ENCODE assay signal across 11 cellular contexts in the genomic region with DNA sequence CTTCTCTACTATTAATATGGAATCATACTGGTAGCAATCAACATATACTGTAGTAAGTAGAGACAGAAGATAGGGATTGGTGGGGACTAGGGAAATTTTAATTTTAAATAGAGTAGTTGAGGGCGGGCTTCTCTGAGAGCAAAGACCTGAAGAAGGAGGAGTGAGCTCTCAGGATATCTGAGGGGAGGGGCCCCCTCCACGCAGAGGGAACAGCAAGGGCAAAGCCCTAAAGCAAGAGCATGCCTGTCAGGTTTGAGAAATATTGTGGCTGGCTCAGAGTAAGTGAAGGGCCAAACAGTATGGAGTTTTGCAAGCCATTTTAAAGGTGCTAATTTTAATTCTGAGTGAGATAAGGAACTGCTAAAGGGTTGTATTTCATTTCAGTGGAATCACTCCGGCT.
DNase-seq lines count a peak whose midpoint lies in the region; ATAC-seq and TF ChIP-seq lines count a peak whose summit lies in the region.
"Had no signal": no experiment of that assay in that cellular context is flagged by ENCODE, and none has a peak within 500 bp of the region (broad histone marks: within the 10 kb centered on the region; RNA-seq: fewer than 3 reads in every experiment).

No MANE protein-coding gene starts in this region.

- TF ChIP-seq CTCF in H9 (conservative IDR thresholded peaks at IDR 0.05) (no peak), brain (conservative IDR thresholded peaks at IDR 0.05) (no peak), colonic mucosa (IDR thresholded peaks at IDR 0.05) (no peak)

- H3K23ac ChIP-seq in H9 (ENCODE audit: insufficient read length, low read depth, low read length), result no peak overlapping the region

- H3K4ac ChIP-seq in H9 (ENCODE audit: low read depth, low read length), result no peak overlapping the region

- no peak overlapping the region for H3K4me2 ChIP-seq in H9 (ENCODE audit: insufficient read depth, insufficient read length, low read length)

- no peak for DNase-seq in activated naive CD4-positive, alpha-beta T cell treated with anti-CD3 and anti-CD28 coated beads, Interleukin-2, amount 50 U/mL, for 16 hours
- DNase-seq in H9, result no peak
- DNase-seq in natural killer cell treated with Interleukin-12 subunit alpha and Interleukin-12 subunit beta and Interleukin-15 and Interleukin-18, amount 100 ng/mL, for 72 hours (ENCODE audit: low spot score), result no peak
- DNase-seq in NCI-H774 (lab: John Stamatoyannopoulos, UW), result no peak
- DNase-seq in colonic mucosa, result no peak

- H2BK12ac ChIP-seq in H9 (ENCODE audit: insufficient read length, low read depth, low read length), result no peak overlapping the region

- H3K36me3 Mint-ChIP-seq in activated naive CD4-positive, alpha-beta T cell treated with anti-CD3 and anti-CD28 coated beads, Interleukin-2, amount 50 U/mL, for 24 hours, result peaks cover 1% of the 10 kb centered on the region
- H3K36me3 Mint-ChIP-seq in H9 (ENCODE audit: insufficient read depth in 1 of 3, low read depth in 3 of 3) (peaks cover 5 to 30% (median 28%) of the 10 kb centered on the region in 3 experiments; a peak in 6 of 7 replicates), brain (peaks cover 22% of the 10 kb centered on the region)
- H3K36me3 Mint-ChIP-seq in natural killer cell treated with Interleukin-12 subunit alpha and Interleukin-12 subunit beta and Interleukin-15 and Interleukin-18, amount 100 ng/mL, for 72 hours, result no peaks in the 10 kb centered on the region

- H3K36me3 ChIP-seq in colonic mucosa, result no peaks in the 10 kb centered on the region

- H3K4me1 ChIP-seq in H9 (ENCODE audit: insufficient read depth, low read length), result no peaks in the 10 kb centered on the region
- no peaks in the 10 kb centered on the region for H3K4me1 ChIP-seq in colonic mucosa
- H3K4me1 ChIP-seq: thyroid gland had no signal

- ATAC-seq in natural killer cell treated with Interleukin-12 subunit alpha and Interleukin-12 subunit beta and Interleukin-15 and Interleukin-18, amount 100 ng/mL, for 72 hours, result no peak
- no peak for ATAC-seq in GM21529 (IDR thresholded peaks at IDR 0.05; ENCODE audit: unreplicated experiment)

- no peak overlapping the region for H2AFZ ChIP-seq in H9 (ENCODE audit: low read length)

- no peaks in the 10 kb centered on the region for H3K79me2 ChIP-seq in H9 (ENCODE audit: insufficient read depth, low read length)

- H3K27ac ChIP-seq in H9 (ENCODE audit: insufficient read length, low read depth, low read length) (no peak overlapping the region), colonic mucosa (no peak overlapping the region)
- H3K27ac ChIP-seq: thyroid gland had no signal

- H3K18ac ChIP-seq in H9 (ENCODE audit: insufficient read length, low read depth, low read length), result no peak overlapping the region

- no peak overlapping the region for H3K56ac ChIP-seq in H9 (ENCODE audit: insufficient read length, low read depth, low read length)

- H4K91ac ChIP-seq in H9 (ENCODE audit: insufficient read length, low read depth, low read length), result no peak overlapping the region

- no peak overlapping the region for H4K5ac ChIP-seq in H9 (ENCODE audit: insufficient read length, low read depth, low read length)

- no peaks in the 10 kb centered on the region for H3K9me3 Mint-ChIP-seq in activated naive CD4-positive, alpha-beta T cell treated with anti-CD3 and anti-CD28 coated beads, Interleukin-2, amount 50 U/mL, for 24 hours
- H3K9me3 Mint-ChIP-seq in H9, result no peaks in the 10 kb centered on the region
- H3K9me3 Mint-ChIP-seq in brain, result no peaks in the 10 kb centered on the region
- no peaks in the 10 kb centered on the region for H3K9me3 Mint-ChIP-seq in natural killer cell treated with Interleukin-12 subunit alpha and Interleukin-12 subunit beta and Interleukin-15 and Interleukin-18, amount 100 ng/mL, for 72 hours
- H3K9me3 Mint-ChIP-seq: stimulated activated memory B cell treated with anti-CD40 and anti-IgM and Interleukin-4, amounts not matched to agents 10 μg/mL and 1 μg/mL and 100 μg/mL, for 72 hours had no signal

- H3K9ac ChIP-seq in H9 (ENCODE audit: extremely low read depth, insufficient read length, low read length) (no peak overlapping the region), colonic mucosa (ENCODE audit: low read depth in 2 of 2, low read length in 2 of 2) (no peak overlapping the region)

- no peak overlapping the region for H2BK5ac ChIP-seq in H9 (ENCODE audit: insufficient read length, low read length)

- no peaks in the 10 kb centered on the region for H3K27me3 Mint-ChIP-seq in activated naive CD4-positive, alpha-beta T cell treated with anti-CD3 and anti-CD28 coated beads, Interleukin-2, amount 50 U/mL, for 24 hours
- H3K27me3 Mint-ChIP-seq in H9 (ENCODE audit: low read depth), result no peaks in the 10 kb centered on the region; the same call in 1 of the 2 replicates
- no peaks in the 10 kb centered on the region for H3K27me3 Mint-ChIP-seq in brain
- no peaks in the 10 kb centered on the region for H3K27me3 Mint-ChIP-seq in natural killer cell treated with Interleukin-12 subunit alpha and Interleukin-12 subunit beta and Interleukin-15 and Interleukin-18, amount 100 ng/mL, for 72 hours
- H3K27me3 Mint-ChIP-seq: stimulated activated memory B cell treated with anti-CD40 and anti-IgM and Interleukin-4, amounts not matched to agents 10 μg/mL and 1 μg/mL and 100 μg/mL, for 72 hours had no signal

- H3K27ac Mint-ChIP-seq in activated naive CD4-positive, alpha-beta T cell treated with anti-CD3 and anti-CD28 coated beads, Interleukin-2, amount 50 U/mL, for 24 hours, result peak overlapping the region; percentile 76
- peak overlapping the region; percentile 11 to 62 (median 16); a peak in 2 of 7 replicates for H3K27ac Mint-ChIP-seq in H9
- peak overlapping the region in 4 of 5 experiments; percentile 23 to 59 (median 32) for H3K27ac Mint-ChIP-seq in brain
- peak overlapping the region; percentile 26 to 52 for H3K27ac Mint-ChIP-seq in natural killer cell treated with Interleukin-12 subunit alpha and Interleukin-12 subunit beta and Interleukin-15 and Interleukin-18, amount 100 ng/mL, for 72 hours
- H3K27ac Mint-ChIP-seq: stimulated activated memory B cell treated with anti-CD40 and anti-IgM and Interleukin-4, amounts not matched to agents 10 μg/mL and 1 μg/mL and 100 μg/mL, for 72 hours had no signal

- no peak overlapping the region for H3K4me3 ChIP-seq in colonic mucosa
- H3K4me3 ChIP-seq: gastrocnemius medialis, thyroid gland had no signal

- WGBS in H9 (ENCODE audit: extremely low coverage, insufficient read length, low lambda C conversion rate), result no CpG with 5 or more reads among the region's 3 CpGs

- no peaks in the 10 kb centered on the region for H4K20me1 ChIP-seq in H9 (ENCODE audit: control insufficient read depth, insufficient read depth, insufficient read length)

- intact Hi-C loops in colonic mucosa (cut with DNase I), result loop anchor here (5.0 kb wide), 1 partner anchor 64 kb away; a partner anchor contains a TSS

- no peak overlapping the region for H2BK120ac ChIP-seq in H9 (ENCODE audit: low read depth, low read length, poor library complexity, severe bottlenecking)

- H3K79me1 ChIP-seq in H9 (ENCODE audit: insufficient read depth, low read depth, low read length, poor library complexity, severe bottlenecking), result peaks cover 4% of the 10 kb centered on the region

- H3K4me3 Mint-ChIP-seq in activated naive CD4-positive, alpha-beta T cell treated with anti-CD3 and anti-CD28 coated beads, Interleukin-2, amount 50 U/mL, for 24 hours, result no peak overlapping the region
- H3K4me3 Mint-ChIP-seq in H9, result no peak overlapping the region
- no peak overlapping the region for H3K4me3 Mint-ChIP-seq in brain
- no peak overlapping the region for H3K4me3 Mint-ChIP-seq in natural killer cell treated with Interleukin-12 subunit alpha and Interleukin-12 subunit beta and Interleukin-15 and Interleukin-18, amount 100 ng/mL, for 72 hours
- H3K4me3 Mint-ChIP-seq: stimulated activated memory B cell treated with anti-CD40 and anti-IgM and Interleukin-4, amounts not matched to agents 10 μg/mL and 1 μg/mL and 100 μg/mL, for 72 hours had no signal

- no peak overlapping the region for H2BK15ac ChIP-seq in H9 (ENCODE audit: low read depth, low read length)

- no peak overlapping the region for H3K14ac ChIP-seq in H9 (ENCODE audit: insufficient read depth, low read length)

- H3K4me1 Mint-ChIP-seq in activated naive CD4-positive, alpha-beta T cell treated with anti-CD3 and anti-CD28 coated beads, Interleukin-2, amount 50 U/mL, for 24 hours, result peaks cover 57% of the 10 kb centered on the region
- peaks cover 0 to 3% of the 10 kb centered on the region in 2 experiments; a peak in 2 of 4 replicates for H3K4me1 Mint-ChIP-seq in H9
- peaks cover 15% of the 10 kb centered on the region for H3K4me1 Mint-ChIP-seq in brain
- H3K4me1 Mint-ChIP-seq in natural killer cell treated with Interleukin-12 subunit alpha and Interleukin-12 subunit beta and Interleukin-15 and Interleukin-18, amount 100 ng/mL, for 72 hours (ENCODE audit: low read depth in 2 of 2), result peaks cover 17 to 20% of the 10 kb centered on the region in 2 donors

- H3K27me3 ChIP-seq in H9 (ENCODE audit: insufficient read depth, low read length), result no peaks in the 10 kb centered on the region
- no peaks in the 10 kb centered on the region for H3K27me3 ChIP-seq in colonic mucosa
- H3K27me3 ChIP-seq: gastrocnemius medialis, thyroid gland had no signal

- no peak overlapping the region for H3T11ph ChIP-seq in H9 (ENCODE audit: low read length)

- no peak overlapping the region for H4K8ac ChIP-seq in H9 (replicated peaks; ENCODE audit: insufficient read length, low read depth, low read length)

- H3K9me3 ChIP-seq in H9 (ENCODE audit: control insufficient read depth, low read depth, low read length) (no peaks in the 10 kb centered on the region), colonic mucosa (no peaks in the 10 kb centered on the region)
- H3K9me3 ChIP-seq: gastrocnemius medialis, thyroid gland had no signal

- H2BK20ac ChIP-seq in H9 (ENCODE audit: low read depth, low read length, poor library complexity, severe bottlenecking), result no peak overlapping the region

- no peak overlapping the region for H2AK5ac ChIP-seq in H9 (ENCODE audit: insufficient read length, low read length)

- no peaks in the 10 kb centered on the region for H3K23me2 ChIP-seq in H9 (ENCODE audit: insufficient read length, low read depth, low read length, poor library complexity, severe bottlenecking)

Comparison
In these comparisons a context has a peak if more than half of its experiments do, and no peak if none do; other contexts are left out.
1. H3K27ac Mint-ChIP-seq: peak in every context shown above with its lines; median percentile 76 in activated naive CD4-positive, alpha-beta T cell treated with anti-CD3 and anti-CD28 coated beads, Interleukin-2, amount 50 U/mL, for 24 hours; 39 in natural killer cell treated with Interleukin-12 subunit alpha and Interleukin-12 subunit beta and Interleukin-15 and Interleukin-18, amount 100 ng/mL, for 72 hours; 32 in brain; 16 in H9.